16 cellular contexts compared by ENCODE assay signal in the genomic region with DNA sequence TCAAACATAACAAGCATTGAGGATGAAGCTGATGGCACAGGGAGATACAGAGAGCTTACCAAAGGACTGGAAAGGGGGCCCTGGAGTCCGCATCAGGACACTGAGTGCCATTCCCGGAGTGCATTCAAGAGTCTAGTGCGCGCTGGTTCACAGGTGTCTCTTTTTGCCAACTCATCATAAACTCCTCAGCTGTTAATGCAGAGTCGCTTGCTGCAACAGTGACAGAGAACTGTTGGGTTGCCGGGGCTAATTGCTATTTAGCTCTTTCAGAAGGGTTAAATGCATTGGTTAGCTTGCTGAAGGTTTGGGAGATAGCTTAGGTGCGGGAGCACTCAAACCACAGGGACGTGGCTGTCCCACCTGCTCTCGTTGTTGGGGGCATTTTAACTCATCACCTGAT.
DNase-seq lines count a peak whose midpoint lies in the region; ATAC-seq, FAIRE-seq and TF ChIP-seq lines count a peak whose summit lies in the region.
"Had no signal": no experiment of that assay in that cellular context is flagged by ENCODE, and none has a peak within 500 bp of the region (broad histone marks: within the 10 kb centered on the region; RNA-seq: fewer than 3 reads in every experiment).

No MANE protein-coding gene starts in this region.

- intact Hi-C loops in K562 (cut with micrococcal nuclease), result no loop called here
- intact Hi-C loops in naive thymus-derived CD4-positive, alpha-beta T cell (cut with micrococcal nuclease), result no loop called here
- intact Hi-C loops in natural killer cell (cut with micrococcal nuclease), result loop anchor here (10.0 kb wide), 1 partner anchor 64 kb away; no protein-coding TSS in a partner anchor

- H3K79me2 ChIP-seq in MM.1S (ENCODE audit: low read length) (no peaks in the 10 kb centered on the region), K562 (ENCODE audit: control insufficient read depth, insufficient read depth, low read length) (no peaks in the 10 kb centered on the region)

- 0 out of 2 replicates have a peak overlapping the region, but pooled peaks have one; percentile 27 for H2AFZ ChIP-seq in MM.1S (ENCODE audit: low read length)
- no peak overlapping the region for H2AFZ ChIP-seq in K562 (ENCODE audit: low read depth, low read length)
- H2AFZ ChIP-seq: GM23248 had no signal

- peaks cover 0 to 2% (median 0%) of the 10 kb centered on the region in 5 donors for H3K27me3 Mint-ChIP-seq in naive thymus-derived CD4-positive, alpha-beta T cell
- no peaks in the 10 kb centered on the region for H3K27me3 Mint-ChIP-seq in natural killer cell (ENCODE audit: low read depth in 2 of 2)
- H3K27me3 Mint-ChIP-seq: B cell; CD4-positive, alpha-beta T cell had no signal

- H3F3A ChIP-seq in MM.1S (ENCODE audit: insufficient read depth, low read length), result no peaks in the 10 kb centered on the region

- peak; percentile 40 for DNase-seq in NCI-H2227 (lab: John Stamatoyannopoulos, UW; ENCODE audit: unreplicated experiment)
- DNase-seq in NCI-H2227 treated with DMSO at 0.1 percent for 48 hours (lab: John Stamatoyannopoulos, UW), result no peak
- DNase-seq in MM.1S, result peak; percentile 69
- DNase-seq in K562 (ENCODE audit: extremely low read depth in 1 of 4, low spot score in 3 of 4), result no peak
- peak; percentile 81 for DNase-seq in pons (ENCODE audit: low spot score)
- DNase-seq in naive thymus-derived CD4-positive, alpha-beta T cell, result no peak
- DNase-seq in NCI-H1092 (lab: John Stamatoyannopoulos, UW), result no peak
- DNase-seq in natural killer cell, result no peak
- DNase-seq: 8988T; ACHN; Calu3; CD4-positive, alpha-beta T cell; DMS 273 treated with DMSO at 0.1 percent for 48 hours; GM23248; H7 had no signal

- H4K20me1 ChIP-seq in MM.1S (ENCODE audit: insufficient read depth, low read length) (no peaks in the 10 kb centered on the region), K562 (replicated peaks; ENCODE audit: control insufficient read depth, insufficient read depth, low read length) (no peaks in the 10 kb centered on the region; the same call in 1 of the 2 replicates)

- no peaks in the 10 kb centered on the region for H3K36me3 ChIP-seq in MM.1S (replicated peaks; ENCODE audit: insufficient read depth, low read length)
- no peaks in the 10 kb centered on the region for H3K36me3 ChIP-seq in K562 (ENCODE audit: control insufficient read depth, insufficient read depth, low read length)
- H3K36me3 ChIP-seq in naive thymus-derived CD4-positive, alpha-beta T cell (ENCODE audit: control insufficient read depth in 2 of 3, insufficient read depth in 3 of 3, low read length in 3 of 3), result no peaks in the 10 kb centered on the region

- H3K4me3 ChIP-seq in MM.1S (ENCODE audit: low read length) (peak overlapping the region; percentile 19; the same call in 1 of the 2 replicates), K562 (no peak overlapping the region)
- H3K4me3 ChIP-seq in naive thymus-derived CD4-positive, alpha-beta T cell (ENCODE audit: low read length), result no peak overlapping the region
- H3K4me3 ChIP-seq: GM23248 had no signal

- ATAC-seq in K562, result no peak
- no peak for ATAC-seq in naive thymus-derived CD4-positive, alpha-beta T cell
- ATAC-seq in natural killer cell, result no peak

- H3K4me1 Mint-ChIP-seq in naive thymus-derived CD4-positive, alpha-beta T cell, result no peaks in the 10 kb centered on the region
- H3K4me1 Mint-ChIP-seq in natural killer cell, result no peaks in the 10 kb centered on the region
- H3K4me1 Mint-ChIP-seq: B cell had no signal

- H3K27ac ChIP-seq in MM.1S (ENCODE audit: low read length) (peak overlapping the region; percentile 66), K562 (ENCODE audit: extremely low read depth, low read depth, low read length) (no peak overlapping the region)
- H3K27ac ChIP-seq in naive thymus-derived CD4-positive, alpha-beta T cell (ENCODE audit: low read depth, low read length), result no peak overlapping the region
- H3K27ac ChIP-seq: GM23248 had no signal

- 1% methylated on average over 9 of the region's 9 CpGs for WGBS in K562 (ENCODE audit: insufficient coverage, low coverage, missing lambda C conversion rate)

- H3K36me3 Mint-ChIP-seq in naive thymus-derived CD4-positive, alpha-beta T cell, result no peaks in the 10 kb centered on the region
- H3K36me3 Mint-ChIP-seq in natural killer cell, result no peaks in the 10 kb centered on the region

- TF ChIP-seq POLR2A in K562 (conservative IDR thresholded peaks at IDR 0.05), result no peak

- no peaks in the 10 kb centered on the region for H3K9me2 ChIP-seq in MM.1S (replicated peaks; ENCODE audit: insufficient read depth, low read length)

- H3K9me1 ChIP-seq in K562 (ENCODE audit: control insufficient read depth, insufficient read depth, low read length), result no peaks in the 10 kb centered on the region

- no peak for TF ChIP-seq EP300 in K562 (IDR thresholded peaks at IDR 0.05; ENCODE audit: low read length)

- H3K9ac ChIP-seq in MM.1S (ENCODE audit: low read length) (peak overlapping the region; percentile 18; the same call in 1 of the 2 replicates), K562 (ENCODE audit: insufficient read depth in 1 of 2, low read depth in 2 of 2, low read length in 2 of 2) (no peak overlapping the region)
- H3K9ac ChIP-seq: GM23248 had no signal

- BruUV-seq in K562 (replicated peaks; lab: Mats Ljungman, UMichigan), result no TSS peak

- no peak overlapping the region for H3K4me3 Mint-ChIP-seq in naive thymus-derived CD4-positive, alpha-beta T cell
- no peak overlapping the region for H3K4me3 Mint-ChIP-seq in natural killer cell
- H3K4me3 Mint-ChIP-seq: B cell; CD4-positive, alpha-beta T cell had no signal

- no peak for FAIRE-seq in K562 (lab: Jason Lieb, UNC)

- H3K27me3 ChIP-seq in MM.1S (replicated peaks; ENCODE audit: insufficient read depth, low read length) (no peaks in the 10 kb centered on the region), K562 (ENCODE audit: control insufficient read depth in 2 of 2, insufficient read depth in 2 of 2, low read length in 2 of 2) (no peaks in the 10 kb centered on the region)
- H3K27me3 ChIP-seq in naive thymus-derived CD4-positive, alpha-beta T cell (ENCODE audit: control insufficient read depth in 2 of 2, insufficient read depth in 2 of 2, low read length in 2 of 2), result no peaks in the 10 kb centered on the region

- H3K27ac Mint-ChIP-seq in naive thymus-derived CD4-positive, alpha-beta T cell, result no peak overlapping the region
- H3K27ac Mint-ChIP-seq in natural killer cell, result no peak overlapping the region
- H3K27ac Mint-ChIP-seq: B cell; CD4-positive, alpha-beta T cell had no signal

- 0 out of 2 replicates have a peak, but pooled peaks cover 5% of the 10 kb centered on the region for H3K9me3 ChIP-seq in MM.1S (replicated peaks; ENCODE audit: insufficient read depth, low read length)
- H3K9me3 ChIP-seq in K562 (replicated peaks; ENCODE audit: control insufficient read depth, insufficient read depth, low read depth, low read length), result no peaks in the 10 kb centered on the region
- H3K9me3 ChIP-seq in naive thymus-derived CD4-positive, alpha-beta T cell (ENCODE audit: control insufficient read depth in 2 of 3, low read length in 3 of 3), result peaks cover 0 to under 1% (median 0%) of the 10 kb centered on the region in 3 experiments

- CTCF ChIA-PET in K562 (lab: Yijun Ruan, JAX; ENCODE audit: low intra/inter-chr PET ratio), result no interaction called here
- CTCF ChIA-PET in naive thymus-derived CD4-positive, alpha-beta T cell (lab: Charles Lee), result no interaction called here

- in situ Hi-C loops in K562 (cut with MboI), result no loop called here

- TF ChIP-seq CTCF in MM.1S (IDR thresholded peaks at IDR 0.05; ENCODE audit: low read length), result no peak
- no peak for TF ChIP-seq CTCF in K562 (IDR thresholded peaks at IDR 0.05 in 2 of 3, conservative IDR thresholded peaks at IDR 0.05 in 1 of 3; ENCODE audit: insufficient read depth in 2 of 3, low read depth in 1 of 3, low read length in 3 of 3)
- no peak for TF ChIP-seq CTCF in natural killer cell (IDR thresholded peaks at IDR 0.05)

- H3K4me2 ChIP-seq in MM.1S (ENCODE audit: low read depth, low read length) (peak overlapping the region; percentile 48; the same call in 1 of the 2 replicates), K562 (ENCODE audit: insufficient read depth, low read length) (no peak overlapping the region)

- POLR2A ChIA-PET in K562 (lab: Yijun Ruan, JAX), result interaction anchor here (0.6 kb wide), 1 partner anchor 336 kb away, joined by 3 read pairs; no protein-coding TSS in a partner anchor
- POLR2A ChIA-PET in naive thymus-derived CD4-positive, alpha-beta T cell (lab: Charles Lee), result no interaction called here

- H3K4me1 ChIP-seq in MM.1S (ENCODE audit: low read length) (no peaks in the 10 kb centered on the region), K562 (replicated peaks in 1 of 2; ENCODE audit: control insufficient read depth in 2 of 2, insufficient read depth in 2 of 2, low read length in 2 of 2) (no peaks in the 10 kb centered on the region)
- no peaks in the 10 kb centered on the region for H3K4me1 ChIP-seq in naive thymus-derived CD4-positive, alpha-beta T cell (ENCODE audit: control insufficient read depth in 2 of 2, insufficient read depth in 2 of 2, low read length in 2 of 2)

- no peak for TF ChIP-seq RAD21 in K562 (CRISPR knock-in tag; conservative IDR thresholded peaks at IDR 0.05 in 1 of 2, IDR thresholded peaks at IDR 0.05 in 1 of 2)

- peaks cover under 1 to 17% (median 7%) of the 10 kb centered on the region in 11 donors for H3K9me3 Mint-ChIP-seq in naive thymus-derived CD4-positive, alpha-beta T cell
- H3K9me3 Mint-ChIP-seq in natural killer cell, result peaks cover 4 to 5% of the 10 kb centered on the region in 2 donors

TF ChIP-seq in K562, 482 proteins besides CTCF, POLR2A, EP300 and RAD21:
- TF ChIP-seq ELK3 (CRISPR knock-in tag; IDR thresholded peaks at IDR 0.05) (no peak), RFX1 (IDR thresholded peaks at IDR 0.05) (no peak), MAFK (IDR thresholded peaks at IDR 0.05; ENCODE audit: low read length) (peak; percentile 74), ZNF316 (IDR thresholded peaks at IDR 0.05) (peak; percentile 82), C11orf30 (IDR thresholded peaks at IDR 0.05; ENCODE audit: low read depth) (peak; percentile 72), MAFF (IDR thresholded peaks at IDR 0.05; ENCODE audit: low read length) (peak; percentile 75), MAFG (tag; conservative IDR thresholded peaks at IDR 0.05) (peak; percentile 77), BCL6 (CRISPR knock-in tag; IDR thresholded peaks at IDR 0.05) (no peak)

Comparison
In these comparisons a context has a peak if more than half of its experiments do, and no peak if none do; other contexts are left out.
1. DNase-seq: peak in NCI-H2227 (single experiment), MM.1S (single experiment) and pons (single experiment); none in NCI-H2227 treated with DMSO at 0.1 percent for 48 hours (single experiment), K562 (0 of 4), naive thymus-derived CD4-positive, alpha-beta T cell (0 of 9), NCI-H1092 (single experiment) and natural killer cell (single experiment).